8 cellular contexts compared by ENCODE assay signal in the genomic region with DNA sequence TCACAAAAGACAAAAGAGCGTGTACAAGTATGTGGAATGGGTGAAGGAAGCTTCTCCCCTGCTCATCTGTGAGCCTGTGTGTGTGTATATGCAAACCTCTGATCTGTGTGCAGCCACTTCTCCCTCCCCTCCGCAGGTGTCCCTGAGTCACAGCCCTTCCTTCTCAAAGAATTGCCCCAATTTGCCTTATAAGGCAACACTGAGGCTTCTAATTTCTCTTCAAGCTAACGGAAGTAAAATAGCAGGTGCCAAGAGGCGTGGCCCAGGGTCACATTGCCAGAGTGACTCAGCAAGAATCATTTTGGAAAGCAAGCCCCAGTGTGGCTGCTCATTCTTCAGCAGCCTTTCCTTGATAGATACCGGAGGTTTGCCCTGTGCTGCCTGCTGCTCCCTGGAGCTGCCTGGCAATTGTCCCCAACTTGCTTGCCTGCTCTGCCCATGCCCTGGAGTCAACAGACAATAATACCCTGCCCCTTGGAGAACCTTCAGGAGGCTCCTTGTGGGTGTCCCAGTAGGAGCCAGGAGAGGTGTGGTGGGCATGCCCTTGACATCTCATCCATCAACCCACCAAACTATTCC. TPM values are rescaled to one million over a fixed set of nuclear protein-coding genes. Genes with fewer than 3 reads are reported as not detected.
DNase-seq lines count a peak whose midpoint lies in the region; ATAC-seq, FAIRE-seq and TF ChIP-seq lines count a peak whose summit lies in the region.

No MANE protein-coding gene starts in this region.

- peak; percentile 95 for FAIRE-seq in GM18507 (lab: Jason Lieb, UNC)

- TF ChIP-seq RAD21 in liver (IDR thresholded peaks at IDR 0.05), result no peak

- H3K27ac ChIP-seq in body of pancreas (peak overlapping the region in 2 of 4 donors; percentile 28 to 61), liver (ENCODE audit: low read depth in 1 of 2, low read length in 2 of 2) (peak overlapping the region in 1 of 2 donors; percentile 37)

- no peaks in the 10 kb centered on the region for H3K36me3 ChIP-seq in body of pancreas (replicated peaks in 1 of 2; ENCODE audit: insufficient read depth in 1 of 2, low read depth in 2 of 2)
- no peaks in the 10 kb centered on the region for H3K36me3 ChIP-seq in liver (ENCODE audit: control insufficient read depth in 4 of 4, insufficient read depth in 3 of 4, low read depth in 1 of 4, low read length in 3 of 4)

- WGBS in body of pancreas, 2 donors, result 16 to 26% methylated on average over 4 to 5 of the region's 5 CpGs
- WGBS in liver, result 54% methylated on average over 5 of the region's 5 CpGs

- no peak overlapping the region for H3K4me3 ChIP-seq in body of pancreas
- no peak overlapping the region for H3K4me3 ChIP-seq in liver (ENCODE audit: low read depth in 1 of 3, low read length in 3 of 3)

- ATAC-seq in HG02840 (IDR thresholded peaks at IDR 0.05; ENCODE audit: low FRiP score, unreplicated experiment) (peak; percentile 93), body of pancreas (peak; percentile 92)

- intact Hi-C loops in body of pancreas (cut with DNase I), result no loop called here

- DNase-seq in GM18507 (ENCODE audit: extremely low spot score, insufficient read length, low read depth) (peak; percentile 49), NCI-H1417 treated with DMSO at 0.1 percent for 48 hours (lab: John Stamatoyannopoulos, UW) (peak; percentile 4), T-helper 9 cell (peak; percentile 69), body of pancreas (peak; percentile 79 to 90 (median 85)), COLO829 (ENCODE audit: low spot score) (no peak)
- DNase-seq in stimulated activated CD8-positive, alpha-beta memory T cell treated with anti-CD3 and anti-CD28 coated beads, Interleukin-4, amount 100 ng/mL, for 4 hours (ENCODE audit: low read depth in 2 of 2, low spot score in 1 of 2), result peak; percentile 73 to 79

- peak in 1 of 3 donors; percentile 23 for TF ChIP-seq POLR2A in body of pancreas (IDR thresholded peaks at IDR 0.05)

- H3K9me3 ChIP-seq in body of pancreas, result no peaks in the 10 kb centered on the region
- no peaks in the 10 kb centered on the region for H3K9me3 ChIP-seq in liver (ENCODE audit: control insufficient read depth in 4 of 4, low read length in 3 of 4)

- H3K27me3 ChIP-seq in body of pancreas (no peaks in the 10 kb centered on the region), liver (ENCODE audit: control insufficient read depth in 4 of 4, insufficient read depth in 4 of 4, low read length in 3 of 4) (no peaks in the 10 kb centered on the region)

- TF ChIP-seq CTCF in body of pancreas (IDR thresholded peaks at IDR 0.05) (no peak), liver (IDR thresholded peaks at IDR 0.05; ENCODE audit: low read depth, low read length, missing input control) (no peak)

- no peak overlapping the region for H3K9ac ChIP-seq in liver (ENCODE audit: low read depth in 1 of 2, low read length in 2 of 2)

- H3K4me1 ChIP-seq in body of pancreas (peaks cover 13% of the 10 kb centered on the region), liver (ENCODE audit: control insufficient read depth in 4 of 4, insufficient read depth in 4 of 4, low read length in 3 of 4) (peaks cover 0 to 9% (median 2%) of the 10 kb centered on the region in 4 donors)

TF ChIP-seq in liver, 16 proteins besides CTCF, POLR2A, EP300 and RAD21:
- no peak for TF ChIP-seq EGR1 (IDR thresholded peaks at IDR 0.05; ENCODE audit: low read depth in 2 of 2)
- no peak for TF ChIP-seq FOXA1 (IDR thresholded peaks at IDR 0.05)
- TF ChIP-seq, protein P1, sequence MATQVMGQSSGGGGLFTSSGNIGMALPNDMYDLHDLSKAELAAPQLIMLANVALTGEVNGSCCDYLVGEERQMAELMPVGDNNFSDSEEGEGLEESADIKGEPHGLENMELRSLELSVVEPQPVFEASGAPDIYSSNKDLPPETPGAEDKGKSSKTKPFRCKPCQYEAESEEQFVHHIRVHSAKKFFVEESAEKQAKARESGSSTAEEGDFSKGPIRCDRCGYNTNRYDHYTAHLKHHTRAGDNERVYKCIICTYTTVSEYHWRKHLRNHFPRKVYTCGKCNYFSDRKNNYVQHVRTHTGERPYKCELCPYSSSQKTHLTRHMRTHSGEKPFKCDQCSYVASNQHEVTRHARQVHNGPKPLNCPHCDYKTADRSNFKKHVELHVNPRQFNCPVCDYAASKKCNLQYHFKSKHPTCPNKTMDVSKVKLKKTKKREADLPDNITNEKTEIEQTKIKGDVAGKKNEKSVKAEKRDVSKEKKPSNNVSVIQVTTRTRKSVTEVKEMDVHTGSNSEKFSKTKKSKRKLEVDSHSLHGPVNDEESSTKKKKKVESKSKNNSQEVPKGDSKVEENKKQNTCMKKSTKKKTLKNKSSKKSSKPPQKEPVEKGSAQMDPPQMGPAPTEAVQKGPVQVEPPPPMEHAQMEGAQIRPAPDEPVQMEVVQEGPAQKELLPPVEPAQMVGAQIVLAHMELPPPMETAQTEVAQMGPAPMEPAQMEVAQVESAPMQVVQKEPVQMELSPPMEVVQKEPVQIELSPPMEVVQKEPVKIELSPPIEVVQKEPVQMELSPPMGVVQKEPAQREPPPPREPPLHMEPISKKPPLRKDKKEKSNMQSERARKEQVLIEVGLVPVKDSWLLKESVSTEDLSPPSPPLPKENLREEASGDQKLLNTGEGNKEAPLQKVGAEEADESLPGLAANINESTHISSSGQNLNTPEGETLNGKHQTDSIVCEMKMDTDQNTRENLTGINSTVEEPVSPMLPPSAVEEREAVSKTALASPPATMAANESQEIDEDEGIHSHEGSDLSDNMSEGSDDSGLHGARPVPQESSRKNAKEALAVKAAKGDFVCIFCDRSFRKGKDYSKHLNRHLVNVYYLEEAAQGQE (IDR thresholded peaks at IDR 0.05), result no peak
- TF ChIP-seq RXRA (IDR thresholded peaks at IDR 0.05), result no peak
- no peak for TF ChIP-seq HNF4A (conservative IDR thresholded peaks at IDR 0.05)
- TF ChIP-seq GABPA (IDR thresholded peaks at IDR 0.05 in 1 of 2, conservative IDR thresholded peaks at IDR 0.05 in 1 of 2), result peak in 1 of 2 donors; percentile 29
- no peak for TF ChIP-seq HNF4G (IDR thresholded peaks at IDR 0.05)
- TF ChIP-seq JUND (IDR thresholded peaks at IDR 0.05), result peak in 1 of 2 donors; percentile 37
- TF ChIP-seq TAF1 (conservative IDR thresholded peaks at IDR 0.05), result no peak
- peak; percentile 44 for TF ChIP-seq NR2F2 (IDR thresholded peaks at IDR 0.05)
- TF ChIP-seq, protein P2, sequence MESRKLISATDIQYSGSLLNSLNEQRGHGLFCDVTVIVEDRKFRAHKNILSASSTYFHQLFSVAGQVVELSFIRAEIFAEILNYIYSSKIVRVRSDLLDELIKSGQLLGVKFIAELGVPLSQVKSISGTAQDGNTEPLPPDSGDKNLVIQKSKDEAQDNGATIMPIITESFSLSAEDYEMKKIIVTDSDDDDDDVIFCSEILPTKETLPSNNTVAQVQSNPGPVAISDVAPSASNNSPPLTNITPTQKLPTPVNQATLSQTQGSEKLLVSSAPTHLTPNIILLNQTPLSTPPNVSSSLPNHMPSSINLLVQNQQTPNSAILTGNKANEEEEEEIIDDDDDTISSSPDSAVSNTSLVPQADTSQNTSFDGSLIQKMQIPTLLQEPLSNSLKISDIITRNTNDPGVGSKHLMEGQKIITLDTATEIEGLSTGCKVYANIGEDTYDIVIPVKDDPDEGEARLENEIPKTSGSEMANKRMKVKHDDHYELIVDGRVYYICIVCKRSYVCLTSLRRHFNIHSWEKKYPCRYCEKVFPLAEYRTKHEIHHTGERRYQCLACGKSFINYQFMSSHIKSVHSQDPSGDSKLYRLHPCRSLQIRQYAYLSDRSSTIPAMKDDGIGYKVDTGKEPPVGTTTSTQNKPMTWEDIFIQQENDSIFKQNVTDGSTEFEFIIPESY (IDR thresholded peaks at IDR 0.05), result no peak
- TF ChIP-seq, protein P3, sequence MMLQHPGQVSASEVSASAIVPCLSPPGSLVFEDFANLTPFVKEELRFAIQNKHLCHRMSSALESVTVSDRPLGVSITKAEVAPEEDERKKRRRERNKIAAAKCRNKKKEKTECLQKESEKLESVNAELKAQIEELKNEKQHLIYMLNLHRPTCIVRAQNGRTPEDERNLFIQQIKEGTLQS (IDR thresholded peaks at IDR 0.05), result no peak

RNA-seq across cellular contexts. Expression of a gene that starts 37.3 kb away (rescaled TPM):
- total RNA-seq in body of pancreas (not detected), liver (1 to 10 TPM; 8.0 to 9.5 TPM)
- 1 to 10 TPM in 1 of 2 donors, under 1 TPM in 1; 0.39 to 10.0 TPM for polyA plus RNA-seq in liver

RNA-seq across cellular contexts. Expression of a gene that starts 44.2 kb away (rescaled TPM):
- total RNA-seq in body of pancreas (not detected), liver (1 to 10 TPM in 1 of 2 donors, not detected in 1; 9.1 TPM)
- polyA plus RNA-seq in liver, result not detected

Comparison
In these comparisons a context has a peak if more than half of its experiments do, and no peak if none do; other contexts are left out.
1. RNA of a gene that starts 37.3 kb away (total RNA-seq): 8.0 to 9.5 TPM in liver; not detected in body of pancreas; every median in the first group is over 4 times any median in the second.